ENCODE assay signal across 23 cellular contexts in genomic region chr1:218415726-218416125, GRCh38.
"Had no signal": no experiment of that assay in that cellular context is flagged by ENCODE, and none has a peak within 500 bp of the region (broad histone marks: within the 10 kb centered on the region; RNA-seq: fewer than 3 reads in every experiment).

No MANE protein-coding gene starts in this region.

- H3K9me3 Mint-ChIP-seq: stimulated activated naive CD8-positive, alpha-beta T cell treated with anti-CD3 and anti-CD28 coated beads, Interleukin-15, Interleukin-2, amounts not matched to agents 100 ng/mL and 50 ng/mL, for 24 hours had no signal

- H3K4me3 Mint-ChIP-seq: activated B cell treated with CpG ODN at 0.5 μM for 24 hours; activated naive CD8-positive, alpha-beta T cell; activated T-cell treated with anti-CD3 and anti-CD28 coated beads, Interleukin-2, amount 50 U/mL, for 72 hours; nephron; stimulated activated effector memory CD8-positive, alpha-beta T cell treated with anti-CD3 and anti-CD28 coated beads, Interleukin-12 subunit alpha, Interleukin-12 subunit beta, amount 100 ng/mL, for 72 hours; stimulated activated naive CD8-positive, alpha-beta T cell treated with anti-CD3 and anti-CD28 coated beads, Interleukin-15, Interleukin-2, amounts not matched to agents 100 ng/mL and 50 ng/mL, for 24 hours had no signal

- H3K4me1 ChIP-seq: body of pancreas, vagina had no signal

- H3K4me1 Mint-ChIP-seq: activated B cell treated with CpG ODN at 0.5 μM for 24 hours; stimulated activated effector memory CD8-positive, alpha-beta T cell treated with anti-CD3 and anti-CD28 coated beads, Interleukin-12 subunit alpha, Interleukin-12 subunit beta, amount 100 ng/mL, for 72 hours had no signal

- H3K27me3 ChIP-seq: body of pancreas, dorsolateral prefrontal cortex, vagina had no signal

- H3K27me3 Mint-ChIP-seq: activated B cell treated with CpG ODN at 0.5 μM for 24 hours; activated naive CD8-positive, alpha-beta T cell had no signal

- H3K27ac Mint-ChIP-seq: activated B cell treated with CpG ODN at 0.5 μM for 24 hours; activated naive CD8-positive, alpha-beta T cell; activated T-cell treated with anti-CD3 and anti-CD28 coated beads, Interleukin-2, amount 50 U/mL, for 72 hours; nephron; stimulated activated effector memory CD8-positive, alpha-beta T cell treated with anti-CD3 and anti-CD28 coated beads, Interleukin-12 subunit alpha, Interleukin-12 subunit beta, amount 100 ng/mL, for 72 hours; stimulated activated naive CD8-positive, alpha-beta T cell treated with anti-CD3 and anti-CD28 coated beads, Interleukin-15, Interleukin-2, amounts not matched to agents 100 ng/mL and 50 ng/mL, for 24 hours had no signal

- H3K4me3 ChIP-seq: body of pancreas, coronary artery, dorsolateral prefrontal cortex, thoracic aorta, vagina had no signal

- H3K36me3 ChIP-seq: thoracic aorta, vagina had no signal

- H3K9me3 ChIP-seq: body of pancreas, thoracic aorta, vagina had no signal

- ATAC-seq: activated T-cell treated with anti-CD3 and anti-CD28 coated beads, Interleukin-2, amount 50 U/mL, for 72 hours; body of pancreas; left cardiac atrium; left ventricle myocardium superior; sciatic nerve; stimulated activated effector memory CD8-positive, alpha-beta T cell treated with anti-CD3 and anti-CD28 coated beads, Interleukin-12 subunit alpha, Interleukin-12 subunit beta, amount 100 ng/mL, for 72 hours had no signal

- H3K27ac ChIP-seq: body of pancreas, coronary artery, dorsolateral prefrontal cortex, thoracic aorta, vagina had no signal

- DNase-seq: activated B cell treated with CpG ODN at 0.5 μM for 24 hours; activated naive CD4-positive, alpha-beta T cell; activated T-cell treated with anti-CD3 and anti-CD28 coated beads for 4 hours; activated T-cell treated with anti-CD3 and anti-CD28 coated beads, Interleukin-2, amount 50 U/mL, for 72 hours; anterior cingulate cortex; body of pancreas; cerebellar nuclear complex; dorsolateral prefrontal cortex; effector memory CD4-positive, alpha-beta T cell; glutamatergic neuron; left cardiac atrium; left ventricle myocardium superior; small intestine; stimulated activated CD4-positive, alpha-beta T cell treated with anti-CD3 and anti-CD28 coated beads, Interleukin-4, amount 100 ng/mL, for 24 hours; trophoblast cell had no signal

- H3K36me3 Mint-ChIP-seq: activated naive CD8-positive, alpha-beta T cell; stimulated activated effector memory CD8-positive, alpha-beta T cell treated with anti-CD3 and anti-CD28 coated beads, Interleukin-12 subunit alpha, Interleukin-12 subunit beta, amount 100 ng/mL, for 72 hours had no signal
